Comparison of ENCODE assay signal across 39 cellular contexts in the genomic region with DNA sequence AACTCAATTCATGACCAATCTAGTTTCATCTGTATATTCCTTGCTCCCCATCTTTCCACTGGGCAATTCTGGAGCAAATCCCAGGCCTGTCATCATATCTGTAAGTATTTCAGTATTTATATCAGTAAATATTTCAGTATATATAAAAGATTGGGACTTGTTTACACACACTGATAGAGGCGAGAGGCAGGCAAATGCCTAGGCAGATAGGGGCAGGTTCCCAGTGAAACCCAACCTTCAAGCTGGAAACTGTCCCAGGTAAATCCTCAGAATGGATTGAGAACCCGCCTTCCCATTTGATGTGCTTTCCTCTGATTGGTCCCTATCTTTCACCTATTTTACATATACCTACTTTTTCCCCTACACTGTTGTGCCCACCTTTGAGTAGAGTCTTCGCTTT.
"Had no signal": no experiment of that assay in that cellular context is flagged by ENCODE, and none has a peak within 500 bp of the region (broad histone marks: within the 10 kb centered on the region; RNA-seq: fewer than 3 reads in every experiment).

No MANE protein-coding gene starts in this region.

- H3K4me1 Mint-ChIP-seq: brain had no signal

- DNase-seq: activated CD4-positive, alpha-beta memory T cell treated with anti-CD3 and anti-CD28 coated beads for 36 hours; activated CD4-positive, alpha-beta T cell treated with anti-CD3 and anti-CD28 coated beads for 36 hours; activated CD4-positive, alpha-beta T cell treated with anti-CD3 and anti-CD28 coated beads, Interleukin-2, amount 10 ng/mL, durations not matched to agents 24 days and 14 days; activated CD4-positive, CD25-positive, alpha-beta regulatory T cell; activated CD4-positive, CD25-positive, alpha-beta regulatory T cell treated with anti-CD3 and anti-CD28 coated beads, Interleukin-2, amount 50 U/mL, for 72 hours; activated CD8-positive, alpha-beta memory T cell treated with anti-CD3 and anti-CD28 coated beads, Interleukin-2, amount 10 ng/mL, durations not matched to agents 7 days and 5 days; activated CD8-positive, alpha-beta memory T cell treated with anti-CD3 and anti-CD28 coated beads, Interleukin-2, amount 50 U/mL, for 4 hours; activated CD8-positive, alpha-beta T cell treated with anti-CD3 and anti-CD28 coated beads, Interleukin-2, amount 10 ng/mL, durations not matched to agents 7 days and 5 days; activated effector memory CD4-positive, alpha-beta T cell treated with anti-CD3 and anti-CD28 coated beads, Interleukin-2, amount 50 U/mL, for 16 hours; activated naive CD4-positive, alpha-beta T cell treated with anti-CD3 and anti-CD28 coated beads for 36 hours; activated naive CD8-positive, alpha-beta T cell treated with anti-CD3 and anti-CD28 coated beads for 36 hours; activated naive CD8-positive, alpha-beta T cell treated with anti-CD3 and anti-CD28 coated beads, Interleukin-2, amount 50 U/mL, for 24 hours; activated T-cell treated with anti-CD3 and anti-CD28 coated beads, Interleukin-2, amount 50 U/mL, for 1 hour; activated T-cell treated with anti-CD3 and anti-CD28 coated beads, Interleukin-2, amount 50 U/mL, for 48 hours; adrenal gland; amygdala; central memory CD4-positive, alpha-beta T cell; cerebellar nuclear complex; colonic mucosa; dermis blood vessel endothelial cell; effector CD4-positive, alpha-beta T cell; effector memory CD8-positive, alpha-beta T cell; erythroblast; foreskin keratinocyte; gastrocnemius medialis; glutamatergic neuron; heart left ventricle; T-helper 1 cell; T-helper 17 cell; T1000 had no signal

- H3K27ac Mint-ChIP-seq: activated CD4-positive, alpha-beta memory T cell treated with anti-CD3 and anti-CD28 coated beads for 36 hours; activated CD4-positive, alpha-beta T cell treated with anti-CD3 and anti-CD28 coated beads for 36 hours; activated CD4-positive, alpha-beta T cell treated with anti-CD3 and anti-CD28 coated beads, Interleukin-2, amount 10 ng/mL, durations not matched to agents 24 days and 14 days; activated CD8-positive, alpha-beta memory T cell treated with anti-CD3 and anti-CD28 coated beads, Interleukin-2, amount 10 ng/mL, durations not matched to agents 7 days and 5 days; activated CD8-positive, alpha-beta T cell treated with anti-CD3 and anti-CD28 coated beads, Interleukin-2, amount 10 ng/mL, durations not matched to agents 7 days and 5 days; activated naive CD4-positive, alpha-beta T cell treated with anti-CD3 and anti-CD28 coated beads for 36 hours; activated naive CD4-positive, alpha-beta T cell treated with anti-CD3 and anti-CD28 coated beads, Interleukin-2, amount 50 U/mL, for 24 hours; activated naive CD8-positive, alpha-beta T cell treated with anti-CD3 and anti-CD28 coated beads for 36 hours; activated naive CD8-positive, alpha-beta T cell treated with anti-CD3 and anti-CD28 coated beads, Interleukin-2, amount 50 U/mL, for 24 hours; activated T-helper 1 cell treated with anti-CD3 and anti-CD28 coated beads, Interleukin-12 subunit alpha, Interleukin-12 subunit beta, Interleukin-2, Interleukin-4 antibody, amounts not matched to agents 30 ng/mL and 10 ng/mL and 1 ng/mL, durations not matched to agents 14 hours and 24 hours and 36 hours; activated T-helper 2 cell treated with anti-CD3 and anti-CD28 coated beads, Interferon-gamma antibody, Interleukin-2, Interleukin-4, amounts not matched to agents 10 μg/mL and 5 μg/mL and 100 μg/mL, durations not matched to agents 14 hours and 24 hours and 36 hours; brain; T-helper 17 cell; T-helper 2 cell treated with Interferon-gamma antibody and Interleukin-4, amounts not matched to agents 5 μg/mL and 100 μg/mL, for 36 hours had no signal

- H3K4me3 Mint-ChIP-seq: activated CD4-positive, alpha-beta memory T cell treated with anti-CD3 and anti-CD28 coated beads for 36 hours; activated CD4-positive, alpha-beta T cell treated with anti-CD3 and anti-CD28 coated beads for 36 hours; activated CD4-positive, alpha-beta T cell treated with anti-CD3 and anti-CD28 coated beads, Interleukin-2, amount 10 ng/mL, durations not matched to agents 24 days and 14 days; activated CD8-positive, alpha-beta memory T cell treated with anti-CD3 and anti-CD28 coated beads, Interleukin-2, amount 10 ng/mL, durations not matched to agents 7 days and 5 days; activated CD8-positive, alpha-beta T cell treated with anti-CD3 and anti-CD28 coated beads, Interleukin-2, amount 10 ng/mL, durations not matched to agents 7 days and 5 days; activated naive CD4-positive, alpha-beta T cell treated with anti-CD3 and anti-CD28 coated beads for 36 hours; activated naive CD4-positive, alpha-beta T cell treated with anti-CD3 and anti-CD28 coated beads, Interleukin-2, amount 50 U/mL, for 24 hours; activated naive CD8-positive, alpha-beta T cell treated with anti-CD3 and anti-CD28 coated beads for 36 hours; activated naive CD8-positive, alpha-beta T cell treated with anti-CD3 and anti-CD28 coated beads, Interleukin-2, amount 50 U/mL, for 24 hours; activated T-helper 1 cell treated with anti-CD3 and anti-CD28 coated beads, Interleukin-12 subunit alpha, Interleukin-12 subunit beta, Interleukin-2, Interleukin-4 antibody, amounts not matched to agents 30 ng/mL and 10 ng/mL and 1 ng/mL, durations not matched to agents 14 hours and 24 hours and 36 hours; brain; effector memory CD8-positive, alpha-beta T cell; T-helper 17 cell; T-helper 2 cell treated with Interferon-gamma antibody and Interleukin-4, amounts not matched to agents 5 μg/mL and 100 μg/mL, for 36 hours had no signal

- H3K4me1 ChIP-seq: ascending aorta, breast epithelium, colonic mucosa, foreskin keratinocyte had no signal

- H3K36me3 ChIP-seq: adrenal gland, breast epithelium, colonic mucosa, gastrocnemius medialis had no signal

- H3K27me3 Mint-ChIP-seq: activated CD4-positive, alpha-beta memory T cell treated with anti-CD3 and anti-CD28 coated beads for 36 hours; activated CD4-positive, alpha-beta T cell treated with anti-CD3 and anti-CD28 coated beads for 36 hours; activated CD4-positive, alpha-beta T cell treated with anti-CD3 and anti-CD28 coated beads, Interleukin-2, amount 10 ng/mL, durations not matched to agents 24 days and 14 days; activated CD8-positive, alpha-beta memory T cell treated with anti-CD3 and anti-CD28 coated beads, Interleukin-2, amount 10 ng/mL, durations not matched to agents 7 days and 5 days; activated naive CD4-positive, alpha-beta T cell treated with anti-CD3 and anti-CD28 coated beads, Interleukin-2, amount 50 U/mL, for 24 hours; activated naive CD8-positive, alpha-beta T cell treated with anti-CD3 and anti-CD28 coated beads for 36 hours; activated naive CD8-positive, alpha-beta T cell treated with anti-CD3 and anti-CD28 coated beads, Interleukin-2, amount 50 U/mL, for 24 hours; effector memory CD8-positive, alpha-beta T cell; T-helper 17 cell had no signal

- H3K9me3 ChIP-seq: adrenal gland, ascending aorta, breast epithelium, colonic mucosa, esophagus muscularis mucosa, gastrocnemius medialis, heart left ventricle had no signal

- H3K27me3 ChIP-seq: adrenal gland, ascending aorta, breast epithelium, cardiac muscle cell, colonic mucosa, esophagus muscularis mucosa, foreskin keratinocyte, gastrocnemius medialis, heart left ventricle had no signal

- H3K4me3 ChIP-seq: adrenal gland, ascending aorta, breast epithelium, cardiac muscle cell, colonic mucosa, esophagus muscularis mucosa, gastrocnemius medialis, heart left ventricle had no signal

- H3K9me3 Mint-ChIP-seq: activated CD4-positive, alpha-beta memory T cell treated with anti-CD3 and anti-CD28 coated beads for 36 hours; activated CD4-positive, alpha-beta T cell treated with anti-CD3 and anti-CD28 coated beads, Interleukin-2, amount 10 ng/mL, durations not matched to agents 24 days and 14 days; activated naive CD4-positive, alpha-beta T cell treated with anti-CD3 and anti-CD28 coated beads for 36 hours; activated naive CD4-positive, alpha-beta T cell treated with anti-CD3 and anti-CD28 coated beads, Interleukin-2, amount 50 U/mL, for 24 hours; activated naive CD8-positive, alpha-beta T cell treated with anti-CD3 and anti-CD28 coated beads for 36 hours; activated naive CD8-positive, alpha-beta T cell treated with anti-CD3 and anti-CD28 coated beads, Interleukin-2, amount 50 U/mL, for 24 hours; activated T-helper 1 cell treated with anti-CD3 and anti-CD28 coated beads, Interleukin-12 subunit alpha, Interleukin-12 subunit beta, Interleukin-2, Interleukin-4 antibody, amounts not matched to agents 30 ng/mL and 10 ng/mL and 1 ng/mL, durations not matched to agents 14 hours and 24 hours and 36 hours; activated T-helper 2 cell treated with anti-CD3 and anti-CD28 coated beads, Interferon-gamma antibody, Interleukin-2, Interleukin-4, amounts not matched to agents 10 μg/mL and 5 μg/mL and 100 μg/mL, durations not matched to agents 14 hours and 24 hours and 36 hours; brain; effector memory CD8-positive, alpha-beta T cell; T-helper 2 cell treated with Interferon-gamma antibody and Interleukin-4, amounts not matched to agents 5 μg/mL and 100 μg/mL, for 36 hours had no signal

- H3K27ac ChIP-seq: adrenal gland, ascending aorta, breast epithelium, cardiac muscle cell, colonic mucosa, esophagus muscularis mucosa, foreskin keratinocyte, gastrocnemius medialis had no signal
